9 cellular contexts compared by ENCODE assay signal in genomic region chr15:52232327-52232726, GRCh38. TPM values are rescaled to one million over a fixed set of nuclear protein-coding genes. Genes with fewer than 3 reads are reported as not detected.
DNase-seq lines count a peak whose midpoint lies in the region; ATAC-seq and TF ChIP-seq lines count a peak whose summit lies in the region.
"Had no signal": no experiment of that assay in that cellular context is flagged by ENCODE, and none has a peak within 500 bp of the region (broad histone marks: within the 10 kb centered on the region; RNA-seq: fewer than 3 reads in every experiment).

No MANE protein-coding gene starts in this region.

- no peak overlapping the region for H3K27ac ChIP-seq in effector memory CD4-positive, alpha-beta T cell (ENCODE audit: insufficient read depth, low read length, poor library complexity, severe bottlenecking)

- ATAC-seq in GM21381 (IDR thresholded peaks at IDR 0.05; ENCODE audit: unreplicated experiment) (peak; percentile 53), HG03280 (IDR thresholded peaks at IDR 0.05; ENCODE audit: unreplicated experiment) (peak; percentile 66), activated B cell treated with CpG ODN at 0.5 μM for 24 hours (ENCODE audit: low read depth) (peak; percentile 47)

- H3K27me3 Mint-ChIP-seq in activated B cell treated with CpG ODN at 0.5 μM for 24 hours, result no peaks in the 10 kb centered on the region

- H3K4me3 ChIP-seq in GM12865 (ENCODE audit: low read depth, low read length), result peak overlapping the region; percentile 9; the same call in 1 of the 2 replicates
- H3K4me3 ChIP-seq in effector memory CD4-positive, alpha-beta T cell (ENCODE audit: insufficient read depth, low read depth, low read length, poor library complexity, severe bottlenecking), result no peak overlapping the region

- intact Hi-C loops in activated B cell treated with CpG ODN at 0.5 μM for 24 hours (cut with micrococcal nuclease), result loop anchor here (1.0 to 2.0 kb wide), 4 partner anchors 53 to 450 kb away; partner anchors contain the start of genes ARPP19 and MAPK6

- CTCF ChIA-PET in activated B cell treated with CpG ODN at 0.5 μM for 24 hours (lab: Charles Lee), result interaction anchor here (0.8 to 2.2 kb wide), 6 partner anchors 14 to 53 kb away, joined by 3 to 26 read pairs (median 4); no protein-coding TSS in a partner anchor

- H3K36me3 Mint-ChIP-seq in activated B cell treated with CpG ODN at 0.5 μM for 24 hours (ENCODE audit: low read depth), result no peaks in the 10 kb centered on the region

- H3K9me3 Mint-ChIP-seq in activated B cell treated with CpG ODN at 0.5 μM for 24 hours, result no peaks in the 10 kb centered on the region

- H3K36me3 ChIP-seq in effector memory CD4-positive, alpha-beta T cell (ENCODE audit: control insufficient read depth, insufficient read depth, low read length), result no peaks in the 10 kb centered on the region

- TF ChIP-seq CTCF in GM12865 (IDR thresholded peaks at IDR 0.05; ENCODE audit: insufficient read depth, low read depth, low read length, missing control alignments), result no peak
- TF ChIP-seq CTCF in activated B cell treated with CpG ODN at 0.5 μM for 24 hours (IDR thresholded peaks at IDR 0.05), result no peak

- peak overlapping the region; percentile 81 for H3K4me3 Mint-ChIP-seq in activated B cell treated with CpG ODN at 0.5 μM for 24 hours

- H3K27ac Mint-ChIP-seq in activated B cell treated with CpG ODN at 0.5 μM for 24 hours, result peak overlapping the region; percentile 97

- POLR2A ChIA-PET in activated B cell treated with CpG ODN at 0.5 μM for 24 hours (lab: Charles Lee), result interaction anchor here (0.5 to 14.3 kb wide), 12 partner anchors 9 to 1468 kb away, joined by 3 to 297 read pairs (median 4); partner anchors contain the start of genes ARPP19 and ATOSA

- H3K9me3 ChIP-seq in effector memory CD4-positive, alpha-beta T cell (ENCODE audit: control insufficient read depth, low read length), result no peaks in the 10 kb centered on the region

- peak; percentile 71 for DNase-seq in GM12865 (ENCODE audit: low read depth)
- no peak for DNase-seq in activated B cell treated with CpG ODN at 0.5 μM for 24 hours
- DNase-seq in effector memory CD4-positive, alpha-beta T cell, result no peak
- DNase-seq in dermis blood vessel endothelial cell, result no peak
- no peak for DNase-seq in NCI-H1417 (lab: John Stamatoyannopoulos, UW)
- no peak for DNase-seq in T1000 (lab: John Stamatoyannopoulos, UW)
- DNase-seq: occipital lobe had no signal

- peaks cover 87% of the 10 kb centered on the region for H3K4me1 Mint-ChIP-seq in activated B cell treated with CpG ODN at 0.5 μM for 24 hours

- peaks cover 15% of the 10 kb centered on the region for H3K4me1 ChIP-seq in effector memory CD4-positive, alpha-beta T cell (ENCODE audit: control insufficient read depth, insufficient read depth, low read length, poor library complexity, severe bottlenecking)

- H3K27me3 ChIP-seq in effector memory CD4-positive, alpha-beta T cell (replicated peaks; ENCODE audit: control insufficient read depth, insufficient read depth, low read length, poor library complexity, severe bottlenecking), result no peaks in the 10 kb centered on the region

RNA-seq across cellular contexts. Expression of gene GNB5, which starts 41.1 kb away (rescaled TPM):
- total RNA-seq in activated B cell treated with CpG ODN at 0.5 μM for 24 hours, result 57.4 and 64.2 TPM in 2 replicates
- 31.8 and 48.3 TPM in 2 replicates for total RNA-seq in dermis blood vessel endothelial cell
